ENCODE assay signal across 36 cellular contexts in the genomic region with DNA sequence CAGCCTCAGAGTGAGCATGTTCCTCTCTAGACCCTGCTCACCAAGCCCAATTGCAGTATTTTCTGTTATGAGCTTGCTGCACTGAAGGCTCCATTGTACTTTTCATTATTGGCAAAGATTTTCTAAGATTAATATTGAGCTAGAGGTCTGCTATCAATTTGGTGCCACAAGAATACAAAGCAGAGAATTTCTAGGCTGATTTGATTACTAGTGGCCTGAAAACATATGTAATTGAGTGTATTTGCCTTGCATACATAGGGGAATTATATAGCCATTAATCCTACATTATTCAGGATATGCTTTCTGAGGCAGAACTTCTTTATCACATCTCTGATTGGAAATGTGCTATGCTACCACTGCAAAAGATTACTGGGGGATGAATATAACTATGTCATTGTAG.
"Had no signal": no experiment of that assay in that cellular context is flagged by ENCODE, and none has a peak within 500 bp of the region (broad histone marks: within the 10 kb centered on the region; RNA-seq: fewer than 3 reads in every experiment).

No MANE protein-coding gene starts in this region.

- H3K4me3 Mint-ChIP-seq: activated CD4-positive, alpha-beta memory T cell treated with anti-CD3 and anti-CD28 coated beads, Interleukin-2, amount 10 ng/mL, durations not matched to agents 7 days and 5 days; activated CD4-positive, alpha-beta T cell treated with anti-CD3 and anti-CD28 coated beads for 36 hours; activated CD4-positive, alpha-beta T cell treated with anti-CD3 and anti-CD28 coated beads, Interleukin-2, amount 10 ng/mL, durations not matched to agents 24 days and 14 days; activated CD8-positive, alpha-beta memory T cell treated with anti-CD3 and anti-CD28 coated beads, Interleukin-2, amount 10 ng/mL, durations not matched to agents 7 days and 5 days; activated CD8-positive, alpha-beta T cell treated with anti-CD3 and anti-CD28 coated beads, Interleukin-2, amount 10 ng/mL, durations not matched to agents 7 days and 5 days; activated naive CD4-positive, alpha-beta T cell treated with anti-CD3 and anti-CD28 coated beads, Interleukin-2, amount 10 ng/mL, durations not matched to agents 7 days and 5 days; activated naive CD4-positive, alpha-beta T cell treated with anti-CD3 and anti-CD28 coated beads, Interleukin-2, amount 50 U/mL, for 24 hours; activated naive CD8-positive, alpha-beta T cell; activated naive CD8-positive, alpha-beta T cell treated with anti-CD3 and anti-CD28 coated beads, Interleukin-2, amount 10 ng/mL, durations not matched to agents 7 days and 5 days; activated naive CD8-positive, alpha-beta T cell treated with anti-CD3 and anti-CD28 coated beads, Interleukin-2, amount 50 U/mL, for 24 hours; activated T-cell treated with anti-CD3 and anti-CD28 coated beads, Interleukin-2, amount 50 U/mL, for 24 hours; T-helper 1 cell treated with Interleukin-12 subunit alpha and Interleukin-12 subunit beta and Interleukin-4 antibody, amounts not matched to agents 30 μg/mL and 1 μg/mL, for 36 hours; T-helper 2 cell treated with Interferon-gamma antibody and Interleukin-4, amounts not matched to agents 5 μg/mL and 100 μg/mL, for 36 hours; WTC11 had no signal

- H3K27me3 ChIP-seq: ascending aorta, brain microvascular endothelial cell, breast epithelium had no signal

- H3K27me3 Mint-ChIP-seq: activated CD4-positive, alpha-beta memory T cell treated with anti-CD3 and anti-CD28 coated beads, Interleukin-2, amount 10 ng/mL, durations not matched to agents 7 days and 5 days; activated CD4-positive, alpha-beta T cell treated with anti-CD3 and anti-CD28 coated beads, Interleukin-2, amount 10 ng/mL, durations not matched to agents 24 days and 14 days; activated CD8-positive, alpha-beta memory T cell treated with anti-CD3 and anti-CD28 coated beads, Interleukin-2, amount 10 ng/mL, durations not matched to agents 7 days and 5 days; activated naive CD4-positive, alpha-beta T cell treated with anti-CD3 and anti-CD28 coated beads, Interleukin-2, amount 10 ng/mL, durations not matched to agents 7 days and 5 days; activated naive CD4-positive, alpha-beta T cell treated with anti-CD3 and anti-CD28 coated beads, Interleukin-2, amount 50 U/mL, for 24 hours; activated naive CD8-positive, alpha-beta T cell; activated naive CD8-positive, alpha-beta T cell treated with anti-CD3 and anti-CD28 coated beads, Interleukin-2, amount 50 U/mL, for 24 hours; activated T-cell treated with anti-CD3 and anti-CD28 coated beads, Interleukin-2, amount 50 U/mL, for 24 hours had no signal

- H3K4me3 ChIP-seq: ascending aorta, breast epithelium had no signal

- H3K9me3 Mint-ChIP-seq: activated CD4-positive, alpha-beta memory T cell treated with anti-CD3 and anti-CD28 coated beads, Interleukin-2, amount 10 ng/mL, durations not matched to agents 7 days and 5 days; activated CD4-positive, alpha-beta T cell treated with anti-CD3 and anti-CD28 coated beads, Interleukin-2, amount 10 ng/mL, durations not matched to agents 24 days and 14 days; activated naive CD4-positive, alpha-beta T cell treated with anti-CD3 and anti-CD28 coated beads, Interleukin-2, amount 10 ng/mL, durations not matched to agents 7 days and 5 days; activated naive CD4-positive, alpha-beta T cell treated with anti-CD3 and anti-CD28 coated beads, Interleukin-2, amount 50 U/mL, for 24 hours; activated naive CD8-positive, alpha-beta T cell treated with anti-CD3 and anti-CD28 coated beads, Interleukin-2, amount 10 ng/mL, durations not matched to agents 7 days and 5 days; activated naive CD8-positive, alpha-beta T cell treated with anti-CD3 and anti-CD28 coated beads, Interleukin-2, amount 50 U/mL, for 24 hours; activated T-cell treated with anti-CD3 and anti-CD28 coated beads, Interleukin-2, amount 50 U/mL, for 24 hours; activated T-helper 2 cell treated with anti-CD3 and anti-CD28 coated beads, Interferon-gamma antibody, Interleukin-2, Interleukin-4, amounts not matched to agents 10 μg/mL and 5 μg/mL and 100 μg/mL, durations not matched to agents 14 hours and 24 hours and 36 hours; T-helper 1 cell treated with Interleukin-12 subunit alpha and Interleukin-12 subunit beta and Interleukin-4 antibody, amounts not matched to agents 30 μg/mL and 1 μg/mL, for 36 hours; T-helper 2 cell treated with Interferon-gamma antibody and Interleukin-4, amounts not matched to agents 5 μg/mL and 100 μg/mL, for 36 hours; WTC11 had no signal

- H3K4me1 Mint-ChIP-seq: activated CD4-positive, alpha-beta memory T cell treated with anti-CD3 and anti-CD28 coated beads, Interleukin-2, amount 10 ng/mL, durations not matched to agents 7 days and 5 days; activated CD4-positive, alpha-beta T cell treated with anti-CD3 and anti-CD28 coated beads for 36 hours; activated CD4-positive, alpha-beta T cell treated with anti-CD3 and anti-CD28 coated beads, Interleukin-2, amount 10 ng/mL, durations not matched to agents 24 days and 14 days; activated CD8-positive, alpha-beta memory T cell treated with anti-CD3 and anti-CD28 coated beads, Interleukin-2, amount 10 ng/mL, durations not matched to agents 7 days and 5 days; activated naive CD4-positive, alpha-beta T cell treated with anti-CD3 and anti-CD28 coated beads, Interleukin-2, amount 10 ng/mL, durations not matched to agents 7 days and 5 days; activated naive CD4-positive, alpha-beta T cell treated with anti-CD3 and anti-CD28 coated beads, Interleukin-2, amount 50 U/mL, for 24 hours; activated naive CD8-positive, alpha-beta T cell treated with anti-CD3 and anti-CD28 coated beads, Interleukin-2, amount 10 ng/mL, durations not matched to agents 7 days and 5 days; activated naive CD8-positive, alpha-beta T cell treated with anti-CD3 and anti-CD28 coated beads, Interleukin-2, amount 50 U/mL, for 24 hours had no signal

- ATAC-seq: activated CD4-positive, alpha-beta T cell treated with anti-CD3 and anti-CD28 coated beads for 36 hours; activated CD4-positive, CD25-positive, alpha-beta regulatory T cell treated with anti-CD3 and anti-CD28 coated beads, Interleukin-2, amount 50 U/mL, for 24 hours; activated CD8-positive, alpha-beta memory T cell treated with anti-CD3 and anti-CD28 coated beads, Interleukin-2, amount 10 ng/mL, durations not matched to agents 7 days and 5 days; activated CD8-positive, alpha-beta T cell treated with anti-CD3 and anti-CD28 coated beads, Interleukin-2, amount 10 ng/mL, durations not matched to agents 7 days and 5 days; activated naive CD8-positive, alpha-beta T cell treated with anti-CD3 and anti-CD28 coated beads, Interleukin-2, amount 50 U/mL, for 24 hours had no signal

- H3K9me3 ChIP-seq: ascending aorta, breast epithelium had no signal

- H3K27ac Mint-ChIP-seq: activated CD4-positive, alpha-beta memory T cell treated with anti-CD3 and anti-CD28 coated beads, Interleukin-2, amount 10 ng/mL, durations not matched to agents 7 days and 5 days; activated CD4-positive, alpha-beta T cell treated with anti-CD3 and anti-CD28 coated beads for 36 hours; activated CD4-positive, alpha-beta T cell treated with anti-CD3 and anti-CD28 coated beads, Interleukin-2, amount 10 ng/mL, durations not matched to agents 24 days and 14 days; activated CD8-positive, alpha-beta memory T cell treated with anti-CD3 and anti-CD28 coated beads, Interleukin-2, amount 10 ng/mL, durations not matched to agents 7 days and 5 days; activated CD8-positive, alpha-beta T cell treated with anti-CD3 and anti-CD28 coated beads, Interleukin-2, amount 10 ng/mL, durations not matched to agents 7 days and 5 days; activated naive CD4-positive, alpha-beta T cell treated with anti-CD3 and anti-CD28 coated beads, Interleukin-2, amount 10 ng/mL, durations not matched to agents 7 days and 5 days; activated naive CD4-positive, alpha-beta T cell treated with anti-CD3 and anti-CD28 coated beads, Interleukin-2, amount 50 U/mL, for 24 hours; activated naive CD8-positive, alpha-beta T cell; activated naive CD8-positive, alpha-beta T cell treated with anti-CD3 and anti-CD28 coated beads, Interleukin-2, amount 10 ng/mL, durations not matched to agents 7 days and 5 days; activated naive CD8-positive, alpha-beta T cell treated with anti-CD3 and anti-CD28 coated beads, Interleukin-2, amount 50 U/mL, for 24 hours; activated T-cell treated with anti-CD3 and anti-CD28 coated beads, Interleukin-2, amount 50 U/mL, for 24 hours; activated T-helper 2 cell treated with anti-CD3 and anti-CD28 coated beads, Interferon-gamma antibody, Interleukin-2, Interleukin-4, amounts not matched to agents 10 μg/mL and 5 μg/mL and 100 μg/mL, durations not matched to agents 14 hours and 24 hours and 36 hours; T-helper 1 cell treated with Interleukin-12 subunit alpha and Interleukin-12 subunit beta and Interleukin-4 antibody, amounts not matched to agents 30 μg/mL and 1 μg/mL, for 36 hours; T-helper 2 cell treated with Interferon-gamma antibody and Interleukin-4, amounts not matched to agents 5 μg/mL and 100 μg/mL, for 36 hours; WTC11 had no signal

- H3K4me1 ChIP-seq: ascending aorta, breast epithelium had no signal

- H3K36me3 Mint-ChIP-seq: activated CD8-positive, alpha-beta memory T cell treated with anti-CD3 and anti-CD28 coated beads, Interleukin-2, amount 10 ng/mL, durations not matched to agents 7 days and 5 days; activated naive CD4-positive, alpha-beta T cell treated with anti-CD3 and anti-CD28 coated beads, Interleukin-2, amount 10 ng/mL, durations not matched to agents 7 days and 5 days; activated naive CD4-positive, alpha-beta T cell treated with anti-CD3 and anti-CD28 coated beads, Interleukin-2, amount 50 U/mL, for 24 hours; activated naive CD8-positive, alpha-beta T cell; activated naive CD8-positive, alpha-beta T cell treated with anti-CD3 and anti-CD28 coated beads, Interleukin-2, amount 10 ng/mL, durations not matched to agents 7 days and 5 days; WTC11 had no signal

- H3K36me3 ChIP-seq: ascending aorta, brain microvascular endothelial cell, breast epithelium, WERI-Rb-1 had no signal

- H3K27ac ChIP-seq: ascending aorta, brain microvascular endothelial cell, breast epithelium, WERI-Rb-1 had no signal

- DNase-seq: activated CD4-positive, alpha-beta memory T cell treated with anti-CD3 and anti-CD28 coated beads, Interleukin-2, amount 10 ng/mL, durations not matched to agents 7 days and 5 days; activated CD4-positive, alpha-beta T cell treated with anti-CD3 and anti-CD28 coated beads for 1 hour; activated CD4-positive, alpha-beta T cell treated with anti-CD3 and anti-CD28 coated beads for 36 hours; activated CD4-positive, alpha-beta T cell treated with anti-CD3 and anti-CD28 coated beads, Interleukin-2, amount 10 ng/mL, durations not matched to agents 24 days and 14 days; activated CD4-positive, alpha-beta T cell treated with anti-CD3 and anti-CD28 coated beads, Interleukin-2, amount 50 U/mL, for 1 hour; activated CD4-positive, alpha-beta T cell treated with anti-CD3 and anti-CD28 coated beads, Interleukin-2, amount 50 U/mL, for 4 hours; activated CD4-positive, CD25-positive, alpha-beta regulatory T cell; activated CD8-positive, alpha-beta memory T cell treated with anti-CD3 and anti-CD28 coated beads for 24 hours; activated CD8-positive, alpha-beta memory T cell treated with anti-CD3 and anti-CD28 coated beads, Interleukin-2, amount 10 ng/mL, durations not matched to agents 7 days and 5 days; activated CD8-positive, alpha-beta memory T cell treated with anti-CD3 and anti-CD28 coated beads, Interleukin-2, amount 50 U/mL, for 48 hours; activated CD8-positive, alpha-beta T cell treated with anti-CD3 and anti-CD28 coated beads, Interleukin-2, amount 10 ng/mL, durations not matched to agents 7 days and 5 days; activated effector memory CD4-positive, alpha-beta T cell treated with Interleukin-2 at 50 U/mL for 16 hours; activated gamma-delta T cell; activated naive CD4-positive, alpha-beta T cell treated with anti-CD3 and anti-CD28 coated beads, Interleukin-2, amount 10 ng/mL, durations not matched to agents 7 days and 5 days; activated naive CD4-positive, alpha-beta T cell treated with Interleukin-2 at 50 U/mL for 16 hours; activated naive CD8-positive, alpha-beta T cell treated with anti-CD3 and anti-CD28 coated beads, Interleukin-2, amount 10 ng/mL, durations not matched to agents 7 days and 5 days; activated naive CD8-positive, alpha-beta T cell treated with anti-CD3 and anti-CD28 coated beads, Interleukin-2, amount 50 U/mL, for 24 hours; activated T-cell treated with anti-CD3 and anti-CD28 coated beads, Interleukin-2, amount 50 U/mL, for 24 hours; activated T-cell treated with anti-CD3 and anti-CD28 coated beads, Interleukin-2, amount 50 U/mL, for 48 hours; amygdala; anterior cingulate cortex; brain microvascular endothelial cell; central memory CD4-positive, alpha-beta T cell; T-helper 1 cell; T-helper 2 cell; T-helper 9 cell had no signal
